29 cellular contexts compared by ENCODE assay signal in the genomic region with DNA sequence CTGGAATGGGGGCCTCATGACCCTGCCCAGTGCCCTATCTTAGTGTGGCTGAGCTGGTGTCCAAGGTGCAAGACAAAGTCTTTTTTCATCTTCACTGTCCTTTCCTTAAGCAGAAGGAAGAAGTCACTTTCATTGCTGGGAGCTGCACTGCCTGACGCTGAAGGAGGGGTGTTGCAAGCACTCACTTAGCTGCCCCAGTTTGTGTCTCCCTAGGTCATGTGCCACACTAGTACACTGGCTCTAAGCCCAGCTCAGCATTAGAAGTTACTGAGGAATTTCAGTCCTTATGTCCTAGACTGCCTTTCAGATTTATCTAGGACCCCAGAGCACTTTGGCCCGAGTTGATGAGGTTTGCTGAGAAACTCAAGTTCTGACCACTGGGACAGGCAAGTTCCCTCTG.
"Had no signal": no experiment of that assay in that cellular context is flagged by ENCODE, and none has a peak within 500 bp of the region (broad histone marks: within the 10 kb centered on the region; RNA-seq: fewer than 3 reads in every experiment).

No MANE protein-coding gene starts in this region.

- H3K9me3 ChIP-seq: ovary, psoas muscle, suprapubic skin, testis, tibial artery, transverse colon, upper lobe of right lung, uterus had no signal

- H3K27me3 ChIP-seq: ovary, spleen, suprapubic skin, testis, tibial artery, transverse colon, upper lobe of right lung, uterus had no signal

- ATAC-seq: naive thymus-derived CD8-positive, alpha-beta T cell; natural killer cell treated with Interleukin-12 subunit alpha and Interleukin-12 subunit beta and Interleukin-15 and Interleukin-18, amount 100 ng/mL, for 72 hours; psoas muscle; right cardiac atrium; sciatic nerve; stimulated activated memory B cell treated with anti-CD40 and anti-IgM and Interleukin-4, amounts not matched to agents 10 μg/mL and 1 μg/mL and 100 μg/mL, for 72 hours; stimulated activated naive CD8-positive, alpha-beta T cell treated with anti-CD3 and anti-CD28 coated beads, Interleukin-15, amount 100 ng/mL, for 72 hours; stimulated activated naive CD8-positive, alpha-beta T cell treated with anti-CD3 and anti-CD28 coated beads, Interleukin-15, Interleukin-2, amounts not matched to agents 100 U/mL and 50 U/mL, for 24 hours; upper lobe of right lung had no signal

- H3K4me3 ChIP-seq: ovary, psoas muscle, skin epidermis, smooth muscle cell, spleen, suprapubic skin, testis, tibial artery, transverse colon, upper lobe of right lung, uterus had no signal

- H2AFZ ChIP-seq: parathyroid adenoma had no signal

- H3K79me2 ChIP-seq: parathyroid adenoma had no signal

- H3K4me2 ChIP-seq: smooth muscle cell had no signal

- H3K36me3 ChIP-seq: ovary, spleen, suprapubic skin, tibial artery, transverse colon, upper lobe of right lung had no signal

- H3K4me1 ChIP-seq: parathyroid adenoma, psoas muscle, spleen, suprapubic skin, testis, tibial artery, transverse colon, upper lobe of right lung, uterus had no signal

- H3K27ac ChIP-seq: ovary, parathyroid adenoma, psoas muscle, skin epidermis, spleen, suprapubic skin, testis, tibial artery, transverse colon, upper lobe of right lung, uterus had no signal

- H3K9ac ChIP-seq: parathyroid adenoma had no signal

- DNase-seq: nephron progenitor cell; occipital lobe; ovary; posterior cingulate gyrus; psoas muscle; right cardiac atrium; stimulated activated CD4-positive, alpha-beta T cell treated with anti-CD3 and anti-CD28 coated beads, Interleukin-12 subunit alpha, Interleukin-12 subunit beta, amount 100 ng/mL, for 4 hours; stimulated activated CD4-positive, alpha-beta T cell treated with anti-CD3 and anti-CD28 coated beads, Interleukin-1b, Interleukin-23, amount 100 ng/mL, for 48 hours; stimulated activated CD4-positive, alpha-beta T cell treated with anti-CD3 and anti-CD28 coated beads, Interleukin-4, amount 100 ng/mL, for 1 hour; stimulated activated CD4-positive, alpha-beta T cell treated with anti-CD3 and anti-CD28 coated beads, Interleukin-4, amount 100 ng/mL, for 4 hours; stimulated activated CD8-positive, alpha-beta memory T cell treated with anti-CD3 and anti-CD28 coated beads, Interleukin-4, amount 100 ng/mL, for 48 hours; stimulated activated naive CD4-positive, alpha-beta T cell; stimulated activated naive CD8-positive, alpha-beta T cell treated with anti-CD3 and anti-CD28 coated beads, Interleukin-15, amount 100 ng/mL, for 72 hours; stimulated activated naive CD8-positive, alpha-beta T cell treated with anti-CD3 and anti-CD28 coated beads, Interleukin-15, Interleukin-2, amounts not matched to agents 100 U/mL and 50 U/mL, for 24 hours; substantia nigra; testis; tibial artery; transverse colon; upper lobe of right lung; uterus had no signal
